Comparison of ENCODE assay signal across 8 cellular contexts in the genomic region with DNA sequence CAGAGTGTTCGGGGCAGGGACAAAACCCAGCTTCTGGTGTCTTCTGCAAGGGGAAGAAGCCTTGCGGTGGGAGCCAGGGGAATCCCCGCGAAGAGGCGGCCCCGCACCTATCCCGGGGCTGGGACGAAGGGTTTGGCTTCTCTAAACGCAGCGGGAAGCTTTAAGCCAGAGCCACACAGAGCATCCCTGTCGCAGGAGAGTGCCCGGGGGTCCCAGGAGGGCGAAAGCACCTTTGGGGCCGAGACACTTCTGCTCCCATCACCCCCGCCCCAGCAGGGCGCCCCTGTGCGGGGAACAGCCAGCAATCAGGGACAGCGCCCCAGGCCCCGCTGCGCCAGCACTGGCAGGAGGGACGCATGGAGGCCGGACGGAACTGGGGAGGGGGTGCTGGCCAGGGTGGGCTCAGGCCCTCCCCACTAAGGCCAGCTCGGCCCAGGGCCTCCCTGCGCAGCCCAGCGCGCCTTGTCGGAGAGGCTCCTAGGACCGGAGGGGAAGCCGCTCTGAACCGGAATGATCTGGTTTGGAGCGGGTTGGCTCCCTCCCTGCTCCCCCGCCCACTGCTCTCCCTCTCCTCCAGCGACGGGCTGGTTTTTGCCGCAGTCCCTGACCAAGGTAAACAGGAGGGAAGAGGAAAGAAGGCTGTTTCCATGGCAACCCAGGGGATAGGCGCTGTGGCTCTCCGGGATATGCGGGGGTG.
DNase-seq lines count a peak whose midpoint lies in the region; ATAC-seq and TF ChIP-seq lines count a peak whose summit lies in the region.

No MANE protein-coding gene starts in this region.

- peak overlapping the region; percentile 92 for H3K27ac Mint-ChIP-seq in mesothelial cell of epicardium
- H3K27ac Mint-ChIP-seq in stimulated activated naive B cell treated with anti-CD40 and anti-IgM and Interleukin-4, amounts not matched to agents 10 μg/mL and 1 μg/mL and 100 μg/mL, for 72 hours: peak overlapping the region; percentile 90

- H3K4me3 Mint-ChIP-seq in mesothelial cell of epicardium: peak overlapping the region; percentile 64
- peak overlapping the region; percentile 82 to 85 for H3K4me3 Mint-ChIP-seq in stimulated activated naive B cell treated with anti-CD40 and anti-IgM and Interleukin-4, amounts not matched to agents 10 μg/mL and 1 μg/mL and 100 μg/mL, for 72 hours

- peak overlapping the region; percentile 49 for H3K4me3 ChIP-seq in GM06990 (replicated peaks; ENCODE audit: low read depth, low read length)

- no peaks in the 10 kb centered on the region for H3K27me3 ChIP-seq in GM06990 (replicated peaks; ENCODE audit: control insufficient read depth, insufficient read depth, low read length)

- no peaks in the 10 kb centered on the region for H3K27me3 Mint-ChIP-seq in mesothelial cell of epicardium (ENCODE audit: low read depth)
- no peaks in the 10 kb centered on the region for H3K27me3 Mint-ChIP-seq in stimulated activated naive B cell treated with anti-CD40 and anti-IgM and Interleukin-4, amounts not matched to agents 10 μg/mL and 1 μg/mL and 100 μg/mL, for 72 hours

- no peaks in the 10 kb centered on the region for H3K36me3 ChIP-seq in GM06990 (ENCODE audit: control insufficient read depth, insufficient read depth, low read length)

- ATAC-seq in HG02943 (IDR thresholded peaks at IDR 0.05; ENCODE audit: low read depth, unreplicated experiment) (peak; percentile 65), esophagus mucosa (peak; percentile 87)
- peak; percentile 77 to 79 for ATAC-seq in stimulated activated naive B cell treated with anti-CD40 and anti-IgM and Interleukin-4, amounts not matched to agents 10 μg/mL and 1 μg/mL and 100 μg/mL, for 72 hours (replicated peaks)

- DNase-seq in GM06990 (ENCODE audit: extremely low read depth, insufficient read length) (no peak), mesothelial cell of epicardium (ENCODE audit: low spot score in 2 of 2, unreplicated experiment in 2 of 2) (peak; percentile 56 to 72), SIG-M5 treated with dmso at 0.1 percent for 504 hours (lab: John Stamatoyannopoulos, UW; ENCODE audit: unreplicated experiment) (no peak), NCI-H146 (lab: John Stamatoyannopoulos, UW) (no peak)
- DNase-seq in activated CD8-positive, alpha-beta memory T cell treated with anti-CD3 and anti-CD28 coated beads, Interleukin-2, amount 50 U/mL, for 4 hours: peak; percentile 37
- DNase-seq in stimulated activated naive B cell treated with anti-CD40 and anti-IgM and Interleukin-4, amounts not matched to agents 10 μg/mL and 1 μg/mL and 100 μg/mL, for 72 hours: no peak

- H3K4me1 Mint-ChIP-seq in mesothelial cell of epicardium: peaks cover 47% of the 10 kb centered on the region
- peaks cover 24 to 51% of the 10 kb centered on the region in 2 donors for H3K4me1 Mint-ChIP-seq in stimulated activated naive B cell treated with anti-CD40 and anti-IgM and Interleukin-4, amounts not matched to agents 10 μg/mL and 1 μg/mL and 100 μg/mL, for 72 hours

- no peaks in the 10 kb centered on the region for H3K9me3 Mint-ChIP-seq in mesothelial cell of epicardium
- H3K9me3 Mint-ChIP-seq in stimulated activated naive B cell treated with anti-CD40 and anti-IgM and Interleukin-4, amounts not matched to agents 10 μg/mL and 1 μg/mL and 100 μg/mL, for 72 hours: no peaks in the 10 kb centered on the region

- no peak for TF ChIP-seq CTCF in GM06990 (IDR thresholded peaks at IDR 0.05; ENCODE audit: insufficient read depth, low read length, poor library complexity, severe bottlenecking)
- TF ChIP-seq CTCF in mesothelial cell of epicardium (IDR thresholded peaks at IDR 0.05; ENCODE audit: unreplicated experiment): no peak

- peaks cover 13% of the 10 kb centered on the region for H3K36me3 Mint-ChIP-seq in mesothelial cell of epicardium
- H3K36me3 Mint-ChIP-seq in stimulated activated naive B cell treated with anti-CD40 and anti-IgM and Interleukin-4, amounts not matched to agents 10 μg/mL and 1 μg/mL and 100 μg/mL, for 72 hours: peaks cover 16 to 25% of the 10 kb centered on the region in 2 donors

Comparison
In these comparisons a context has a peak if more than half of its experiments do, and no peak if none do; other contexts are left out.
1. DNase-seq: peak in activated CD8-positive, alpha-beta memory T cell treated with anti-CD3 and anti-CD28 coated beads, Interleukin-2, amount 50 U/mL, for 4 hours (single experiment) and mesothelial cell of epicardium (2 of 2); none in GM06990 (single experiment), stimulated activated naive B cell treated with anti-CD40 and anti-IgM and Interleukin-4, amounts not matched to agents 10 μg/mL and 1 μg/mL and 100 μg/mL, for 72 hours (single experiment), SIG-M5 treated with dmso at 0.1 percent for 504 hours (single experiment) and NCI-H146 (single experiment).
2. Peak in every context shown above with its lines, with median percentiles within 50 percentile points of each other: ATAC-seq.